22 cellular contexts compared by ENCODE assay signal in genomic region chr3:151393961-151394360, GRCh38. TPM values are rescaled to one million over a fixed set of nuclear protein-coding genes. Genes with fewer than 3 reads are reported as not detected.
A peak's percentile ranks its signal among the peaks of the same experiment; 100 is the strongest.
DNase-seq lines count a peak whose midpoint lies in the region; FAIRE-seq and TF ChIP-seq lines count a peak whose summit lies in the region.
"Had no signal": no experiment of that assay in that cellular context is flagged by ENCODE, and none has a peak within 500 bp of the region (broad histone marks: within the 10 kb centered on the region; RNA-seq: fewer than 3 reads in every experiment).

No MANE protein-coding gene starts in this region.

- H3K79me2 ChIP-seq in Karpas-422 (ENCODE audit: low read length), result no peaks in the 10 kb centered on the region
- no peaks in the 10 kb centered on the region for H3K79me2 ChIP-seq in H1 (ENCODE audit: control insufficient read depth in 1 of 2, insufficient read depth in 2 of 2, low read length in 2 of 2)

- H3K23me2 ChIP-seq in H1 (ENCODE audit: low read depth, low read length), result no peaks in the 10 kb centered on the region

- no peak for TF ChIP-seq EP300 in H1 (IDR thresholded peaks at IDR 0.05; ENCODE audit: borderline replicate concordance in 1 of 2, low read depth in 2 of 2, low read length in 2 of 2)

- no peak for TF ChIP-seq CTCF in H1 (IDR thresholded peaks at IDR 0.05; ENCODE audit: control extremely low read depth in 1 of 3, insufficient read depth in 1 of 3, low read depth in 1 of 3, low read length in 3 of 3)

- H2AK5ac ChIP-seq in H1 (ENCODE audit: low read depth, low read length), result no peak overlapping the region

- no peak overlapping the region for H3K4me3 ChIP-seq in Karpas-422 (ENCODE audit: low read length)
- H3K4me3 ChIP-seq in H1 (ENCODE audit: extremely low read depth in 1 of 4, insufficient read depth in 2 of 4, low read depth in 3 of 4, low read length in 4 of 4), result peak overlapping the region in 1 of 4 experiments; percentile 29; a peak in 1 of 8 replicates

- no peak overlapping the region for H4K8ac ChIP-seq in H1 (ENCODE audit: extremely low read depth, insufficient read depth, low read length)

- TF ChIP-seq POLR2A in H1 (IDR thresholded peaks at IDR 0.05; ENCODE audit: control extremely low read depth in 1 of 2, low read depth in 2 of 2, low read length in 2 of 2) (no peak), H54 (IDR thresholded peaks at IDR 0.05; ENCODE audit: low read depth, low read length) (no peak)

- H3K9ac ChIP-seq in Karpas-422 (ENCODE audit: low read length) (no peak overlapping the region), H1 (replicated peaks in 1 of 4; ENCODE audit: extremely low read depth in 1 of 4, low read depth in 3 of 4, low read length in 3 of 4) (no peak overlapping the region)

- FAIRE-seq in H1 (lab: Jason Lieb, UNC) (no peak), H54 (lab: Jason Lieb, UNC) (no peak)
- FAIRE-seq: GM19239 had no signal

- H3K27ac ChIP-seq in Karpas-422 (ENCODE audit: low read length), result peak overlapping the region; percentile 44
- no peak overlapping the region for H3K27ac ChIP-seq in H1 (ENCODE audit: low read depth, low read length)
- H3K27ac ChIP-seq: HL-60, RWPE1 had no signal

- H3K9me2 ChIP-seq in Karpas-422 (replicated peaks; ENCODE audit: insufficient read depth, low read length), result no peaks in the 10 kb centered on the region

- H3K4ac ChIP-seq in H1 (replicated peaks; ENCODE audit: insufficient read length, low read depth, low read length), result no peak overlapping the region

- H3K56ac ChIP-seq in H1 (replicated peaks; ENCODE audit: insufficient read length, low read depth, low read length), result no peak overlapping the region

- H3K4me2 ChIP-seq in Karpas-422 (ENCODE audit: low read depth, low read length, poor library complexity, severe bottlenecking), result no peak overlapping the region
- H3K4me2 ChIP-seq in H1 (ENCODE audit: insufficient read depth in 1 of 2, low read depth in 2 of 2, low read length in 2 of 2), result peak overlapping the region; percentile 48 to 68; a peak in 2 of 4 replicates

- CTCF ChIA-PET in H1 (lab: Charles Lee; ENCODE audit: partially characterized antibody), result interaction anchor here (0.8 to 1.5 kb wide), 3 partner anchors 12 to 115 kb away, joined by 3 read pairs; partner anchors contain the start of gene P2RY14

- H4K20me1 ChIP-seq in Karpas-422 (ENCODE audit: insufficient read depth, low read depth, low read length) (no peaks in the 10 kb centered on the region), H1 (replicated peaks in 1 of 2; ENCODE audit: control insufficient read depth in 1 of 2, insufficient read depth in 2 of 2, low read length in 2 of 2) (no peaks in the 10 kb centered on the region)

- H3K14ac ChIP-seq in H1 (ENCODE audit: insufficient read length), result no peak overlapping the region

- no peak overlapping the region; the same call in 1 of the 2 replicates for H3K18ac ChIP-seq in H1 (ENCODE audit: extremely low read depth, low read length)

- H4K91ac ChIP-seq in H1 (replicated peaks; ENCODE audit: insufficient read length, low read length), result no peak overlapping the region

- no peaks in the 10 kb centered on the region for H3K79me1 ChIP-seq in H1 (ENCODE audit: low read depth, low read length)

- H3K36me3 ChIP-seq in Karpas-422 (ENCODE audit: insufficient read depth, low read length) (no peaks in the 10 kb centered on the region; the same call in none of the 2 replicates), H1 (ENCODE audit: control insufficient read depth in 2 of 4, insufficient read depth in 4 of 4, low read length in 3 of 4) (peaks cover 0 to 12% (median 1%) of the 10 kb centered on the region in 4 experiments; a peak in 4 of 8 replicates)

- H3K27me3 ChIP-seq in Karpas-422 (ENCODE audit: low read length), result no peaks in the 10 kb centered on the region
- no peaks in the 10 kb centered on the region for H3K27me3 ChIP-seq in H1 (replicated peaks in 1 of 4; ENCODE audit: control insufficient read depth in 3 of 4, extremely low read depth in 1 of 4, insufficient read depth in 3 of 4, low read length in 3 of 4)

- 10% methylated on average over 4 of the region's 4 CpGs; no CpG with 5 or more reads in 1 of the 2 experiments for WGBS in H1 (ENCODE audit: extremely low coverage in 1 of 2, insufficient coverage in 1 of 2, insufficient read length in 1 of 2, insufficient replicate concordance in 2 of 2, low coverage in 1 of 2, low lambda C conversion rate in 2 of 2, missing lambda C conversion rate in 1 of 2), 2 experiments

- no peak overlapping the region for H2BK5ac ChIP-seq in H1 (ENCODE audit: low read depth, low read length)

- no peak overlapping the region for H2BK120ac ChIP-seq in H1 (replicated peaks; ENCODE audit: low read depth, low read length)

- no peak overlapping the region for H2BK20ac ChIP-seq in H1 (ENCODE audit: low read length)

- no peaks in the 10 kb centered on the region for H3K9me3 ChIP-seq in Karpas-422 (ENCODE audit: low read length)
- H3K9me3 ChIP-seq in H1 (ENCODE audit: insufficient read depth in 2 of 2, low read depth in 1 of 2, low read length in 1 of 2), result no peaks in the 10 kb centered on the region

- no peak for TF ChIP-seq RAD21 in H1 (IDR thresholded peaks at IDR 0.05 in 1 of 2, conservative IDR thresholded peaks at IDR 0.05 in 1 of 2; ENCODE audit: low read depth in 2 of 2, low read length in 2 of 2)

- peak; percentile 24 for DNase-seq in EL
- DNase-seq in Karpas-422, result no peak
- no peak for DNase-seq in H1 (ENCODE audit: low read depth in 1 of 2, low spot score in 2 of 2)
- peak; percentile 33 for DNase-seq in iris pigment epithelial cell (ENCODE audit: low read depth)
- DNase-seq in T-helper 2 cell, result no peak
- no peak for DNase-seq in putamen (ENCODE audit: low spot score)
- no peak for DNase-seq in H54 (ENCODE audit: insufficient read length, low spot score)
- DNase-seq: CD4-positive, alpha-beta memory T cell; DMS79 treated with DMSO at 0.1 percent for 48 hours; GF-D8; HCEC 1CT; KBM-7; NCI-H1436; NCI-H2029; NCI-H2171 treated with DMSO at 0.1 percent for 48 hours; NCI-H446 treated with DMSO at 0.1 percent for 48 hours; SW 1271 had no signal

- POLR2A ChIA-PET in H1 (lab: Charles Lee; ENCODE audit: partially characterized antibody), result no interaction called here

- no peak overlapping the region for H3K23ac ChIP-seq in H1 (ENCODE audit: insufficient read length)

- H2AFZ ChIP-seq in Karpas-422 (ENCODE audit: low read length), result no peak overlapping the region
- no peak overlapping the region for H2AFZ ChIP-seq in H1 (ENCODE audit: low read length)

- H4K5ac ChIP-seq in H1 (ENCODE audit: insufficient read length, low read depth, low read length), result peak overlapping the region; percentile 82

- no peak overlapping the region for H2BK15ac ChIP-seq in H1 (ENCODE audit: low read length)

- H2BK12ac ChIP-seq in H1 (ENCODE audit: low read depth, low read length), result no peak overlapping the region

- peaks cover 71% of the 10 kb centered on the region for H3K4me1 ChIP-seq in Karpas-422 (ENCODE audit: low read length)
- peaks cover 3 to 9% (median 5%) of the 10 kb centered on the region in 4 experiments for H3K4me1 ChIP-seq in H1 (replicated peaks in 1 of 4; ENCODE audit: control insufficient read depth in 3 of 4, insufficient read depth in 4 of 4, low read length in 3 of 4)

TF ChIP-seq in H1, 55 proteins besides CTCF, POLR2A, EP300 and RAD21:
- TF ChIP-seq, protein P1, sequence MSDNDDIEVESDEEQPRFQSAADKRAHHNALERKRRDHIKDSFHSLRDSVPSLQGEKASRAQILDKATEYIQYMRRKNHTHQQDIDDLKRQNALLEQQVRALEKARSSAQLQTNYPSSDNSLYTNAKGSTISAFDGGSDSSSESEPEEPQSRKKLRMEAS (IDR thresholded peaks at IDR 0.05), result no peak
- TF ChIP-seq PHF8 (conservative IDR thresholded peaks at IDR 0.05; ENCODE audit: low read depth, low read length) (no peak), BCL11A (IDR thresholded peaks at IDR 0.05; ENCODE audit: low read depth in 2 of 2, low read length in 2 of 2) (no peak), POLR2AphosphoS5 (IDR thresholded peaks at IDR 0.05; ENCODE audit: low read depth, low read length) (no peak), RBBP5 (IDR thresholded peaks at IDR 0.05; ENCODE audit: borderline replicate concordance, low read depth, low read length) (no peak), GTF2F1 (IDR thresholded peaks at IDR 0.05; ENCODE audit: borderline replicate concordance, low read depth, low read length) (no peak)

RNA-seq across cellular contexts. Expression of gene P2RY12, which starts 9.4 kb away (rescaled TPM):
- not detected in 2 replicates for total RNA-seq in Karpas-422 (2014; rRNA removed; shearing (Covaris generic); ENCODE audit: low replicate concordance)
- total RNA-seq in H1 (2021; fragmentation: NEBNext Ultra II Directional; extraction: Animal tissue kit (Norgen Biotek cat#: 25700)), result not detected in 2 replicates
- not detected in 2 replicates for polyA plus RNA-seq in H1 (2011; rRNA removed)
- not detected for polyA plus RNA-seq in H1 (2011; cell fraction: cytosol; rRNA removed)
- polyA plus RNA-seq in H1 (2011; cell fraction: nucleus; rRNA removed), result not detected
- not detected in 4 replicates for polyA plus RNA-seq in H1 (2012, experiment 1 of 2)
- polyA plus RNA-seq in H1 (2012, experiment 2 of 2), result not detected
- not detected for polyA plus RNA-seq in H1 (2013, experiment 1 of 2)
- polyA plus RNA-seq in H1 (2013, experiment 2 of 2), result not detected
- not detected in 2 replicates for polyA minus RNA-seq in H1 (2011; rRNA and poly(A)+ RNA removed)
- polyA minus RNA-seq in H1 (2011; cell fraction: cytosol; rRNA and poly(A)+ RNA removed), result not detected
- polyA minus RNA-seq in H1 (2011; cell fraction: nucleus; rRNA and poly(A)+ RNA removed), result not detected
- total RNA-seq: CD4-positive, alpha-beta memory T cell had no signal
- polyA plus RNA-seq: AG04450; BJ; CD4-positive, alpha-beta memory T cell had no signal

Comparison
In these comparisons a context has a peak if more than half of its experiments do, and no peak if none do; other contexts are left out.
1. DNase-seq: peak in EL (single experiment) and iris pigment epithelial cell (single experiment); none in Karpas-422 (single experiment), H1 (0 of 2), T-helper 2 cell (0 of 5), putamen (single experiment) and H54 (single experiment).